2 cellular contexts compared by ENCODE assay signal in the genomic region with DNA sequence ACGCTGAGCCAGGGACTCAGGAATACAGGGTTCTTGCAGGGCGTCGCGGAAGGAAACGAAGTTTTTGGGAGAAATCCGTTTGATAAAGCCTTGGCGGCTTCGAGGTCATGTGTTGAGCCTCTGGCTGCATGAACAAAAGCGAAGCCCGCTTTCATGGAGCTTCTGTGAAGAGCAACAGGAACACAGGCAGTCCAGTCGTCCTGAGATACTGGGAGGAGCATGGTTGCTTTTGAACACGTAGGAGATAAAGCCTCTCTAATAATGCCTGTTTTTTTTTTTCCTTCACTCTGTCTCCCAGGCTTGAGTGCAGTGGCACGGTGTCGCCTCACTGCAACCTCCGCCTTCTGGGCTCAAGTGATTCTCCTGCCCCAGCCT.
TF ChIP-seq lines count a peak whose summit lies in the region.

No MANE protein-coding gene starts in this region.

TF ChIP-seq in K562, 482 proteins besides CTCF, POLR2A, EP300 and RAD21 (continues in another document):
- TF ChIP-seq ZNF407 (IDR thresholded peaks at IDR 0.05; ENCODE audit: low read depth) (no peak), KLF13 (tag; IDR thresholded peaks at IDR 0.05; ENCODE audit: borderline replicate concordance, low read depth) (no peak), SIRT6 (IDR thresholded peaks at IDR 0.05; ENCODE audit: low read depth, low read length) (no peak), ZBTB33 (CRISPR knock-in tag; IDR thresholded peaks at IDR 0.05) (no peak), HIVEP1 (CRISPR knock-in tag; IDR thresholded peaks at IDR 0.05) (no peak), FUS (optimal IDR thresholded peaks at IDR 0.05; ENCODE audit: low read depth, low read length) (no peak), TCF3 (CRISPR knock-in tag; IDR thresholded peaks at IDR 0.05) (0 out of 2 replicates have a peak, but pooled peaks have one; percentile 1), SP1 (CRISPR knock-in tag; IDR thresholded peaks at IDR 0.05) (no peak)
- TF ChIP-seq, protein P1, sequence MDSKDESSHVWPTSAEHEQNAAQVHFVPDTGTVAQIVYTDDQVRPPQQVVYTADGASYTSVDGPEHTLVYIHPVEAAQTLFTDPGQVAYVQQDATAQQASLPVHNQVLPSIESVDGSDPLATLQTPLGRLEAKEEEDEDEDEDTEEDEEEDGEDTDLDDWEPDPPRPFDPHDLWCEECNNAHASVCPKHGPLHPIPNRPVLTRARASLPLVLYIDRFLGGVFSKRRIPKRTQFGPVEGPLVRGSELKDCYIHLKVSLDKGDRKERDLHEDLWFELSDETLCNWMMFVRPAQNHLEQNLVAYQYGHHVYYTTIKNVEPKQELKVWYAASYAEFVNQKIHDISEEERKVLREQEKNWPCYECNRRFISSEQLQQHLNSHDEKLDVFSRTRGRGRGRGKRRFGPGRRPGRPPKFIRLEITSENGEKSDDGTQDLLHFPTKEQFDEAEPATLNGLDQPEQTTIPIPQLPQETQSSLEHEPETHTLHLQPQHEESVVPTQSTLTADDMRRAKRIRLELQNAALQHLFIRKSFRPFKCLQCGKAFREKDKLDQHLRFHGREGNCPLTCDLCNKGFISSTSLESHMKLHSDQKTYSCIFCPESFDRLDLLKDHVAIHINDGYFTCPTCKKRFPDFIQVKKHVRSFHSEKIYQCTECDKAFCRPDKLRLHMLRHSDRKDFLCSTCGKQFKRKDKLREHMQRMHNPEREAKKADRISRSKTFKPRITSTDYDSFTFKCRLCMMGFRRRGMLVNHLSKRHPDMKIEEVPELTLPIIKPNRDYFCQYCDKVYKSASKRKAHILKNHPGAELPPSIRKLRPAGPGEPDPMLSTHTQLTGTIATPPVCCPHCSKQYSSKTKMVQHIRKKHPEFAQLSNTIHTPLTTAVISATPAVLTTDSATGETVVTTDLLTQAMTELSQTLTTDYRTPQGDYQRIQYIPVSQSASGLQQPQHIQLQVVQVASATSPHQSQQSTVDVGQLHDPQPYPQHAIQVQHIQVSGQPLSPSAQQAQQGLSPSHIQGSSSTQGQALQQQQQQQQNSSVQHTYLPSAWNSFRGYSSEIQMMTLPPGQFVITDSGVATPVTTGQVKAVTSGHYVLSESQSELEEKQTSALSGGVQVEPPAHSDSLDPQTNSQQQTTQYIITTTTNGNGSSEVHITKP (IDR thresholded peaks at IDR 0.05; ENCODE audit: partially characterized antibody), result no peak

TF ChIP-seq in liver, 16 proteins besides CTCF, POLR2A, EP300 and RAD21 (continued from another document):
- no peak for TF ChIP-seq REST (IDR thresholded peaks at IDR 0.05)
- TF ChIP-seq MAX (IDR thresholded peaks at IDR 0.05), result no peak
- TF ChIP-seq YY1 (IDR thresholded peaks at IDR 0.05), result no peak
- TF ChIP-seq FOXA2 (IDR thresholded peaks at IDR 0.05), result no peak
- no peak for TF ChIP-seq HNF4G (IDR thresholded peaks at IDR 0.05)
- TF ChIP-seq JUND (IDR thresholded peaks at IDR 0.05), result no peak
- no peak for TF ChIP-seq ATF3 (IDR thresholded peaks at IDR 0.05)
- TF ChIP-seq FOXA1 (IDR thresholded peaks at IDR 0.05), result no peak
- no peak for TF ChIP-seq EGR1 (IDR thresholded peaks at IDR 0.05; ENCODE audit: low read depth in 2 of 2)
- TF ChIP-seq RXRA (IDR thresholded peaks at IDR 0.05), result no peak
- no peak for TF ChIP-seq ZBTB33 (IDR thresholded peaks at IDR 0.05)
- no peak for TF ChIP-seq NR2F2 (IDR thresholded peaks at IDR 0.05)
- no peak for TF ChIP-seq GABPA (IDR thresholded peaks at IDR 0.05 in 1 of 2, conservative IDR thresholded peaks at IDR 0.05 in 1 of 2)
- no peak for TF ChIP-seq TAF1 (conservative IDR thresholded peaks at IDR 0.05)
